10 cellular contexts compared by ENCODE assay signal in genomic region chr13:39148513-39148961, GRCh38.
DNase-seq lines count a peak whose midpoint lies in the region; ATAC-seq, FAIRE-seq and TF ChIP-seq lines count a peak whose summit lies in the region.
"Had no signal": no experiment of that assay in that cellular context is flagged by ENCODE, and none has a peak within 500 bp of the region (broad histone marks: within the 10 kb centered on the region; RNA-seq: fewer than 3 reads in every experiment).

No MANE protein-coding gene starts in this region.

- ATAC-seq in GM12878 (peak; percentile 83), mucosa of descending colon (peak; percentile 40), HG03378 (IDR thresholded peaks at IDR 0.05; ENCODE audit: unreplicated experiment) (no peak), HG02885 (IDR thresholded peaks at IDR 0.05; ENCODE audit: poor library complexity, unreplicated experiment) (no peak)
- ATAC-seq: A549 had no signal

- 0 out of 2 replicates have a peak overlapping the region, but pooled peaks have one; percentile 7 for H3K4me2 ChIP-seq in GM12878 (ENCODE audit: control insufficient read depth, insufficient read depth)
- H3K4me2 ChIP-seq: A549 had no signal

- POLR2A ChIA-PET in GM12878 (lab: Charles Lee): interaction anchor here (1.4 kb wide), 1 partner anchor 113 kb away, joined by 5 read pairs; no protein-coding TSS in a partner anchor

- no TSS peak for BruUV-seq in GM12878 (replicated peaks; lab: Mats Ljungman, UMichigan)

- TF ChIP-seq POLR2A in NB4 (IDR thresholded peaks at IDR 0.05; ENCODE audit: extremely low read depth, insufficient read length) (no peak), GM12878 (IDR thresholded peaks at IDR 0.05; ENCODE audit: low read depth, low read length) (no peak), prostate gland (IDR thresholded peaks at IDR 0.05) (no peak)

- H3K4me3 ChIP-seq in NB4 (ENCODE audit: low read depth, low read length) (no peak overlapping the region), GM12878 (no peak overlapping the region), mucosa of descending colon (no peak overlapping the region), prostate gland (no peak overlapping the region)
- H3K4me3 ChIP-seq: A549, esophagus squamous epithelium had no signal

- TF ChIP-seq CTCF in NB4 (IDR thresholded peaks at IDR 0.05; ENCODE audit: low read depth, low read length) (no peak), GM12878 (IDR thresholded peaks at IDR 0.05 in 2 of 3, conservative IDR thresholded peaks at IDR 0.05 in 1 of 3; ENCODE audit: control insufficient read depth in 2 of 3, extremely low read depth in 1 of 3, insufficient read depth in 1 of 3, low read depth in 3 of 3, low read length in 3 of 3) (no peak), mucosa of descending colon (IDR thresholded peaks at IDR 0.05) (no peak), prostate gland (IDR thresholded peaks at IDR 0.05) (no peak)

- no peaks in the 10 kb centered on the region for H3K79me2 ChIP-seq in GM12878 (ENCODE audit: control insufficient read depth, insufficient read depth, low read length)

- H3K27ac ChIP-seq in GM12878 (ENCODE audit: control insufficient read depth, insufficient read depth) (no peak overlapping the region), prostate gland (no peak overlapping the region)
- H3K27ac ChIP-seq: A549 had no signal

- H3K4me1 ChIP-seq in GM12878 (ENCODE audit: control insufficient read depth, insufficient read depth, low read length) (no peaks in the 10 kb centered on the region), mucosa of descending colon (ENCODE audit: low read depth) (no peaks in the 10 kb centered on the region), prostate gland (replicated peaks) (no peaks in the 10 kb centered on the region)
- H3K4me1 ChIP-seq: A549 had no signal

- no peak overlapping the region for H3K9ac ChIP-seq in GM12878 (ENCODE audit: control insufficient read depth, insufficient read depth, low read length)

- in situ Hi-C loops in GM12878 (cut with MboI): loop anchor here (5.0 kb wide), 1 partner anchor 464 kb away; no protein-coding TSS in a partner anchor

- 21% methylated on average over 5 of the region's 5 CpGs for WGBS in GM12878 (ENCODE audit: insufficient coverage, insufficient replicate concordance, low lambda C conversion rate, missing lambda C conversion rate)
- 88% methylated on average over 5 of the region's 5 CpGs for WGBS in prostate gland

- no peak for TF ChIP-seq EP300 in GM12878 (IDR thresholded peaks at IDR 0.05; ENCODE audit: borderline replicate concordance in 1 of 2, control insufficient read depth in 1 of 2, low read depth in 2 of 2, low read length in 2 of 2)

- TF ChIP-seq RAD21 in GM12878 (IDR thresholded peaks at IDR 0.05; ENCODE audit: insufficient read depth, low read depth, low read length): no peak

- intact Hi-C loops in GM12878 (cut with micrococcal nuclease; ENCODE audit: unreplicated experiment): loop anchor here (10.0 kb wide), 1 partner anchor 256 kb away; no protein-coding TSS in a partner anchor
- intact Hi-C loops in mucosa of descending colon (cut with DNase I, micrococcal nuclease): loop anchor here (5.0 to 10.0 kb wide), 2 partner anchors 466 to 469 kb away; no protein-coding TSS in a partner anchor
- intact Hi-C loops in prostate gland (cut with DNase I): loop anchor here (5.0 to 10.0 kb wide), 2 partner anchors 266 to 469 kb away; no protein-coding TSS in a partner anchor

- H3K27me3 ChIP-seq in GM12878 (replicated peaks in 1 of 2; ENCODE audit: control insufficient read depth in 2 of 2, insufficient read depth in 2 of 2, low read length in 1 of 2) (no peaks in the 10 kb centered on the region; a peak in 1 of 4 replicates), prostate gland (replicated peaks; ENCODE audit: insufficient read depth) (no peaks in the 10 kb centered on the region)

- H2AFZ ChIP-seq in GM12878 (ENCODE audit: control insufficient read depth, low read depth, low read length): peak overlapping the region; percentile 17; the same call in 1 of the 2 replicates

- CTCF ChIA-PET in GM12878 (lab: Yijun Ruan, JAX): interaction anchor here (0.6 to 7.3 kb wide), 6 partner anchors 10 to 468 kb away, joined by 3 to 112 read pairs (median 8); partner anchors contain the start of gene LHFPL6

- H3K9me3 ChIP-seq in GM12878 (replicated peaks; ENCODE audit: control insufficient read depth, insufficient read depth, low read length) (no peaks in the 10 kb centered on the region), mucosa of descending colon (no peaks in the 10 kb centered on the region), prostate gland (no peaks in the 10 kb centered on the region)
- H3K9me3 ChIP-seq: A549, esophagus squamous epithelium had no signal

- no peaks in the 10 kb centered on the region for H4K20me1 ChIP-seq in GM12878 (ENCODE audit: control insufficient read depth, insufficient read depth)

- SMC1A ChIA-PET in GM12878 (lab: Charles Lee; ENCODE audit: uncharacterized antibody, unreplicated experiment): interaction anchor here (0.7 to 4.8 kb wide), 7 partner anchors 9 to 468 kb away, joined by 3 to 51 read pairs (median 5); no protein-coding TSS in a partner anchor

- DNase-seq in NCI-H1105 treated with DMSO at 0.1 percent for 48 hours (lab: John Stamatoyannopoulos, UW): peak; percentile 52
- no peak for DNase-seq in NCI-H1105 (lab: John Stamatoyannopoulos, UW)
- DNase-seq in NB4 (ENCODE audit: low read depth): peak; percentile 72
- no peak for DNase-seq in GM12878 (ENCODE audit: low read depth, low spot score)
- DNase-seq in mucosa of descending colon: no peak
- no peak for DNase-seq in prostate gland (ENCODE audit: low spot score)
- DNase-seq: esophagus squamous epithelium had no signal

- RAD21 ChIA-PET in GM12878 (lab: Charles Lee; ENCODE audit: unreplicated experiment): interaction anchor here (0.8 to 2.3 kb wide), 7 partner anchors 48 to 468 kb away, joined by 3 to 9 read pairs (median 5); no protein-coding TSS in a partner anchor

- no peaks in the 10 kb centered on the region for H3K36me3 ChIP-seq in GM12878 (ENCODE audit: control insufficient read depth in 2 of 2, insufficient read depth in 2 of 2, low read length in 1 of 2)
- H3K36me3 ChIP-seq in mucosa of descending colon (ENCODE audit: low read depth): no peaks in the 10 kb centered on the region
- no peaks in the 10 kb centered on the region for H3K36me3 ChIP-seq in prostate gland
- H3K36me3 ChIP-seq: esophagus squamous epithelium had no signal

- no peak for FAIRE-seq in GM12878 (lab: Jason Lieb, UNC)
- FAIRE-seq: A549 had no signal

TF ChIP-seq in GM12878, 131 proteins besides CTCF, POLR2A, EP300 and RAD21:
- TF ChIP-seq IKZF1 (conservative IDR thresholded peaks at IDR 0.05): peak; percentile 40
- peak; percentile 60 for TF ChIP-seq RUNX3 (IDR thresholded peaks at IDR 0.05; ENCODE audit: low read length)
- no peak for TF ChIP-seq HSF1 (IDR thresholded peaks at IDR 0.05; ENCODE audit: low read depth, low read length)
- TF ChIP-seq IKZF2 (IDR thresholded peaks at IDR 0.05): peak; percentile 9 to 13; a peak in 1 of 4 replicates
- 0 out of 2 replicates have a peak, but pooled peaks have one; percentile 21 for TF ChIP-seq BMI1 (IDR thresholded peaks at IDR 0.05; ENCODE audit: borderline replicate concordance)
- TF ChIP-seq SIX5 (IDR thresholded peaks at IDR 0.05; ENCODE audit: low read depth, low read length, severe bottlenecking): no peak
- no peak for TF ChIP-seq RELA (IDR thresholded peaks at IDR 0.05; ENCODE audit: borderline replicate concordance, partially characterized antibody)
- no peak; a peak in 1 of 4 replicates for TF ChIP-seq BHLHE40 (IDR thresholded peaks at IDR 0.05; ENCODE audit: borderline replicate concordance in 1 of 2, low read depth in 2 of 2, low read length in 1 of 2)
- no peak for TF ChIP-seq TBL1XR1 (IDR thresholded peaks at IDR 0.05; ENCODE audit: low read depth, low read length)
- TF ChIP-seq, protein P1, sequence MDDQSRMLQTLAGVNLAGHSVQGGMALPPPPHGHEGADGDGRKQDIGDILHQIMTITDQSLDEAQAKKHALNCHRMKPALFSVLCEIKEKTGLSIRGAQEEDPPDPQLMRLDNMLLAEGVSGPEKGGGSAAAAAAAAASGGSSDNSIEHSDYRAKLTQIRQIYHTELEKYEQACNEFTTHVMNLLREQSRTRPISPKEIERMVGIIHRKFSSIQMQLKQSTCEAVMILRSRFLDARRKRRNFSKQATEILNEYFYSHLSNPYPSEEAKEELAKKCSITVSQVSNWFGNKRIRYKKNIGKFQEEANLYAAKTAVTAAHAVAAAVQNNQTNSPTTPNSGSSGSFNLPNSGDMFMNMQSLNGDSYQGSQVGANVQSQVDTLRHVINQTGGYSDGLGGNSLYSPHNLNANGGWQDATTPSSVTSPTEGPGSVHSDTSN (IDR thresholded peaks at IDR 0.05; ENCODE audit: insufficient replicate concordance, low read depth, low read length): no peak
- TF ChIP-seq, protein P2, sequence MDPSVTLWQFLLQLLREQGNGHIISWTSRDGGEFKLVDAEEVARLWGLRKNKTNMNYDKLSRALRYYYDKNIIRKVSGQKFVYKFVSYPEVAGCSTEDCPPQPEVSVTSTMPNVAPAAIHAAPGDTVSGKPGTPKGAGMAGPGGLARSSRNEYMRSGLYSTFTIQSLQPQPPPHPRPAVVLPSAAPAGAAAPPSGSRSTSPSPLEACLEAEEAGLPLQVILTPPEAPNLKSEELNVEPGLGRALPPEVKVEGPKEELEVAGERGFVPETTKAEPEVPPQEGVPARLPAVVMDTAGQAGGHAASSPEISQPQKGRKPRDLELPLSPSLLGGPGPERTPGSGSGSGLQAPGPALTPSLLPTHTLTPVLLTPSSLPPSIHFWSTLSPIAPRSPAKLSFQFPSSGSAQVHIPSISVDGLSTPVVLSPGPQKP (IDR thresholded peaks at IDR 0.05; ENCODE audit: low read depth, low read length): no peak
- TF ChIP-seq MTA2 (IDR thresholded peaks at IDR 0.05; ENCODE audit: low read depth): peak; percentile 75

Comparison
In these comparisons a context has a peak if more than half of its experiments do, and no peak if none do; other contexts are left out.
1. DNase-seq: peak in NCI-H1105 treated with DMSO at 0.1 percent for 48 hours (single experiment) and NB4 (single experiment); none in NCI-H1105 (single experiment), GM12878 (single experiment), mucosa of descending colon (0 of 3) and prostate gland (single experiment).
2. ATAC-seq: peak in GM12878 (single experiment) and mucosa of descending colon (single experiment); none in HG03378 (single experiment) and HG02885 (single experiment).